1 cellular context compared by ENCODE assay signal in the genomic region with DNA sequence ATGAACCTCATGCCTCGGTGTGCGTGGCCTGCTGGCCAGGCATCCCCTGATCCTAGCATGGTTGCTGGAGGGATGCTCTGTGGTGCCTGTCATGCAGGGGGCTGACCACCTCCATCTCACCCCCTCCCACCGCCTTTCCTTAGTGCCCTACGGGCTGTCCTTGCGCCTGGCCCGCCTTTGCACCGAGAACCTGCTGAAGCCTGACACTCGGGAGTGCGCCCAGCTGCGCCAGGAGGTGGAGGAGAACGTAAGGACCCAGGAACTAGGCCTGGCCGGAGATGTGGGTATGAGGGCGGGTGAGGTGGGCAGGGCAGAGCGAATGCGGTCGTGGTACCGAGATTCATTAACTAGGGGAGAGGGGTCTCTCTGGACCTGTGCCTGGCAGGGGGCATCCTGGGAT.
TF ChIP-seq lines count a peak whose summit lies in the region.

No MANE protein-coding gene starts in this region.

TF ChIP-seq in HepG2, 621 proteins besides CTCF, POLR2A, EP300 and RAD21:
- TF ChIP-seq ZZZ3 (CRISPR knock-in tag; IDR thresholded peaks at IDR 0.05; ENCODE audit: borderline replicate concordance) (no peak), KDM5A (IDR thresholded peaks at IDR 0.05; ENCODE audit: borderline replicate concordance, low read length) (no peak), TBL1XR1 (IDR thresholded peaks at IDR 0.05; ENCODE audit: borderline replicate concordance, low read length, partially characterized antibody) (no peak), ZNF317 (CRISPR knock-in tag; IDR thresholded peaks at IDR 0.05) (no peak)
